In the genomic region with DNA sequence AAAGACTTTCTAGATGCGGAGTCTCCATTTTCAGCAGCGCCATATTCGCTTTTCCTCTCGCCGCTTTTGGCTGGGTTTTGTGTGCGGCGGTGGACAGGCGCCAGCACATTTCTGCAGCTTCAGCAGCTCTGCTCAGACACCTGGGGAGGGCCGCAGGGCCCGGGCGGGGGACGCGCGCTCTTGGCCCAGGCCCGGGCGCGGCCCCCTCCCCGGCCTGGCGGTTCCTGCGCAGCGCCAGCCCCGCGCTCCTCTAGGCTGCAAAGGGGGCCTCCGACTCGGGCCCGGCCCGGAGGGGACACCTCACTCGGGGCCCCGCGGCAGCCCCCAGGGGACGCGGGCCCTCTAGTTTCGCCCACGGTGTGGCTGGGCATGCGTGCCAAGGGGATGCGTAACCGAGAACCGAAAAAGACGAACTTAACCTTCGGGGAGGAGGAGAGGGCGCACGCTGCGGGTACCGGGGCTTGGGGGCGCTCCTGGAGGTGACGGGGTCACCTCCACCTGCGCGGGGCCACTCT, we compare ENCODE assay signal across 7 cellular contexts. TPM values are rescaled to one million over a fixed set of nuclear protein-coding genes. Genes with fewer than 3 reads are reported as not detected.
DNase-seq lines count a peak whose midpoint lies in the region; ATAC-seq lines count a peak whose summit lies in the region.

No MANE protein-coding gene starts in this region.

- H3K9me3 ChIP-seq in iPS-18c (ENCODE audit: control insufficient read depth, insufficient read depth, low read length) = peaks cover 2% of the 10 kb centered on the region
- no peaks in the 10 kb centered on the region for H3K9me3 ChIP-seq in skeletal muscle satellite cell (replicated peaks; ENCODE audit: low read length)

- H3K9ac ChIP-seq in skeletal muscle satellite cell (ENCODE audit: low read depth, low read length) = peak overlapping the region; percentile 98

- no peaks in the 10 kb centered on the region for H3K27me3 ChIP-seq in skeletal muscle satellite cell (ENCODE audit: control insufficient read depth, insufficient read depth, low read length)

- H3K4me2 ChIP-seq in skeletal muscle satellite cell (ENCODE audit: low read length) = peak overlapping the region; percentile 97

- H3K4me3 ChIP-seq in iPS-18c (ENCODE audit: insufficient read depth, low read depth, low read length) (peak overlapping the region; percentile 74), skeletal muscle satellite cell (ENCODE audit: low read length) (peak overlapping the region; percentile 87)

- DNase-seq in SW480 (ENCODE audit: low spot score) = peak; percentile 8
- peak; percentile 84 for DNase-seq in astrocyte of the hippocampus (ENCODE audit: low read depth, low spot score)
- DNase-seq in effector CD8-positive, alpha-beta T cell (lab: John Stamatoyannopoulos, UW) = no peak

- H3K4me1 ChIP-seq in skeletal muscle satellite cell (ENCODE audit: control insufficient read depth, insufficient read depth, low read length) = peaks cover 15% of the 10 kb centered on the region

- ATAC-seq in GM18858 (IDR thresholded peaks at IDR 0.05; ENCODE audit: unreplicated experiment) = peak; percentile 66
- ATAC-seq in HG02798 (IDR thresholded peaks at IDR 0.05; ENCODE audit: poor library complexity, unreplicated experiment) = peak; percentile 65

- no peaks in the 10 kb centered on the region for H3K36me3 ChIP-seq in skeletal muscle satellite cell (ENCODE audit: insufficient read depth, low read length)

RNA-seq across cellular contexts. Expression of gene EBLN1, which starts 34.5 kb away (rescaled TPM):
- total RNA-seq in skeletal muscle satellite cell (2012; rRNA removed) = not detected in 2 replicates
